ENCODE assay signal across 15 cellular contexts in the genomic region with DNA sequence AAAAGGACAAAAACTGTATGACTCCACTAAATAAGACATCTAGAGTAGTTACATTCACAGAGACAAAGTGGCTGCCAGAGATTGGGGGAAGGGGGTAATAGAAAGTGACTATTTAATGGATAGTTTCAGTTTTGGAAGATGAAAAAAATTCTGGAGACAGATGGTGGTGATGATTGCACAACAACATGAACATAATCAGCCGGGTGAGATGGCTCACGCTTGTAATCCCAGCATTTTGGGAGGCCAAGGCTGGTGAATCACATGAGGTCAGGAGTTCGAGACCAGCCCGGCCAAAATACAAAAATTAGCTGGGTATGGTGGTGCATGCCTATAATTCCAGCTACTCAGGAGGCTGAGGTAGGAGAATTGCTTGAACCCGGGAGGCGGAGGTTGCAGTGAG. TPM values are rescaled to one million over a fixed set of nuclear protein-coding genes. Genes with fewer than 3 reads are reported as not detected.
DNase-seq lines count a peak whose midpoint lies in the region; ATAC-seq and TF ChIP-seq lines count a peak whose summit lies in the region.
"Had no signal": no experiment of that assay in that cellular context is flagged by ENCODE, and none has a peak within 500 bp of the region (broad histone marks: within the 10 kb centered on the region; RNA-seq: fewer than 3 reads in every experiment).

No MANE protein-coding gene starts in this region.

- no peak overlapping the region for H3K4me3 Mint-ChIP-seq in activated CD4-positive, alpha-beta T cell treated with anti-CD3 and anti-CD28 coated beads, Interleukin-2, amount 10 ng/mL, durations not matched to agents 24 days and 14 days
- H3K4me3 Mint-ChIP-seq in endothelial cell (ENCODE audit: unreplicated experiment), result peak overlapping the region; percentile 13
- H3K4me3 Mint-ChIP-seq: activated naive CD8-positive, alpha-beta T cell treated with anti-CD3 and anti-CD28 coated beads, Interleukin-2, amount 10 ng/mL, durations not matched to agents 7 days and 5 days; memory B cell had no signal

- intact Hi-C loops in activated CD4-positive, alpha-beta T cell treated with anti-CD3 and anti-CD28 coated beads, Interleukin-2, amount 10 ng/mL, durations not matched to agents 24 days and 14 days (cut with micrococcal nuclease), result no loop called here

- H3K36me3 Mint-ChIP-seq in activated CD4-positive, alpha-beta T cell treated with anti-CD3 and anti-CD28 coated beads, Interleukin-2, amount 10 ng/mL, durations not matched to agents 24 days and 14 days (ENCODE audit: low read depth), result peaks cover 34% of the 10 kb centered on the region
- peaks cover 16% of the 10 kb centered on the region for H3K36me3 Mint-ChIP-seq in endothelial cell (ENCODE audit: low read depth, unreplicated experiment)

- no peak for DNase-seq in activated CD4-positive, alpha-beta T cell treated with anti-CD3 and anti-CD28 coated beads, Interleukin-2, amount 10 ng/mL, durations not matched to agents 24 days and 14 days
- DNase-seq in activated CD4-positive, alpha-beta T cell treated with anti-CD3 and anti-CD28 coated beads, Interleukin-2, amount 50 U/mL, for 1 hour, result no peak
- peak; percentile 54 for DNase-seq in NCI-H226
- DNase-seq in endothelial cell (ENCODE audit: low spot score), result no peak
- DNase-seq in stromal cell of bone marrow (ENCODE audit: low read depth), result peak; percentile 72
- no peak for DNase-seq in C1 segment of cervical spinal cord (lab: John Stamatoyannopoulos, UW)
- DNase-seq: activated naive CD8-positive, alpha-beta T cell treated with anti-CD3 and anti-CD28 coated beads, Interleukin-2, amount 10 ng/mL, durations not matched to agents 7 days and 5 days; colonic mucosa; DMS153; foreskin keratinocyte; NCI-H187; occipital lobe had no signal

- no peaks in the 10 kb centered on the region for H3K9me3 Mint-ChIP-seq in activated CD4-positive, alpha-beta T cell treated with anti-CD3 and anti-CD28 coated beads, Interleukin-2, amount 10 ng/mL, durations not matched to agents 24 days and 14 days
- no peaks in the 10 kb centered on the region for H3K9me3 Mint-ChIP-seq in endothelial cell (ENCODE audit: unreplicated experiment)
- H3K9me3 Mint-ChIP-seq: activated naive CD8-positive, alpha-beta T cell treated with anti-CD3 and anti-CD28 coated beads, Interleukin-2, amount 10 ng/mL, durations not matched to agents 7 days and 5 days; memory B cell had no signal

- H3K4me1 Mint-ChIP-seq in activated CD4-positive, alpha-beta T cell treated with anti-CD3 and anti-CD28 coated beads, Interleukin-2, amount 10 ng/mL, durations not matched to agents 24 days and 14 days, result peaks cover 3% of the 10 kb centered on the region
- H3K4me1 Mint-ChIP-seq in endothelial cell (ENCODE audit: unreplicated experiment), result no peaks in the 10 kb centered on the region
- H3K4me1 Mint-ChIP-seq: memory B cell had no signal

- no peaks in the 10 kb centered on the region for H3K27me3 Mint-ChIP-seq in activated CD4-positive, alpha-beta T cell treated with anti-CD3 and anti-CD28 coated beads, Interleukin-2, amount 10 ng/mL, durations not matched to agents 24 days and 14 days
- H3K27me3 Mint-ChIP-seq in endothelial cell (ENCODE audit: unreplicated experiment), result no peaks in the 10 kb centered on the region
- H3K27me3 Mint-ChIP-seq: activated naive CD8-positive, alpha-beta T cell treated with anti-CD3 and anti-CD28 coated beads, Interleukin-2, amount 10 ng/mL, durations not matched to agents 7 days and 5 days; memory B cell had no signal

- no peak for TF ChIP-seq CTCF in endothelial cell (IDR thresholded peaks at IDR 0.05; ENCODE audit: unreplicated experiment)

- H3K27ac Mint-ChIP-seq in activated CD4-positive, alpha-beta T cell treated with anti-CD3 and anti-CD28 coated beads, Interleukin-2, amount 10 ng/mL, durations not matched to agents 24 days and 14 days, result peak overlapping the region; percentile 20
- H3K27ac Mint-ChIP-seq in endothelial cell (ENCODE audit: unreplicated experiment), result no peak overlapping the region
- H3K27ac Mint-ChIP-seq: activated naive CD8-positive, alpha-beta T cell treated with anti-CD3 and anti-CD28 coated beads, Interleukin-2, amount 10 ng/mL, durations not matched to agents 7 days and 5 days; memory B cell had no signal

- no peak for ATAC-seq in HG03354 (IDR thresholded peaks at IDR 0.05; ENCODE audit: poor library complexity, severe bottlenecking, unreplicated experiment)
- ATAC-seq in GM21528 (IDR thresholded peaks at IDR 0.05; ENCODE audit: low FRiP score, unreplicated experiment), result no peak
- ATAC-seq: foreskin keratinocyte had no signal

RNA-seq across cellular contexts. Expression of a gene that starts 40.5 kb away (rescaled TPM):
- 31.4 and 36.0 TPM in 2 replicates for total RNA-seq in activated CD4-positive, alpha-beta T cell treated with anti-CD3 and anti-CD28 coated beads, Interleukin-2, amount 10 ng/mL, durations not matched to agents 24 days and 14 days
- 36.6 TPM for total RNA-seq in endothelial cell (ENCODE audit: unreplicated experiment)

RNA-seq across cellular contexts. Expression of a gene that starts 53.3 kb away (rescaled TPM):
- total RNA-seq in activated CD4-positive, alpha-beta T cell treated with anti-CD3 and anti-CD28 coated beads, Interleukin-2, amount 10 ng/mL, durations not matched to agents 24 days and 14 days, result 39.4 and 45.1 TPM in 2 replicates
- total RNA-seq in endothelial cell (ENCODE audit: unreplicated experiment), result 107 TPM

RNA-seq across cellular contexts. Expression of a gene that starts 54.2 kb away (rescaled TPM):
- 0.19 and 0.26 TPM in 2 replicates for total RNA-seq in activated CD4-positive, alpha-beta T cell treated with anti-CD3 and anti-CD28 coated beads, Interleukin-2, amount 10 ng/mL, durations not matched to agents 24 days and 14 days
- 4.2 TPM for total RNA-seq in endothelial cell (ENCODE audit: unreplicated experiment)

Comparison
In these comparisons a context has a peak if more than half of its experiments do, and no peak if none do; other contexts are left out.
1. DNase-seq: peak in NCI-H226 (single experiment) and stromal cell of bone marrow (single experiment); none in activated CD4-positive, alpha-beta T cell treated with anti-CD3 and anti-CD28 coated beads, Interleukin-2, amount 10 ng/mL, durations not matched to agents 24 days and 14 days (single experiment), activated CD4-positive, alpha-beta T cell treated with anti-CD3 and anti-CD28 coated beads, Interleukin-2, amount 50 U/mL, for 1 hour (single experiment), endothelial cell (single experiment) and C1 segment of cervical spinal cord (0 of 14).